In the genomic region with DNA sequence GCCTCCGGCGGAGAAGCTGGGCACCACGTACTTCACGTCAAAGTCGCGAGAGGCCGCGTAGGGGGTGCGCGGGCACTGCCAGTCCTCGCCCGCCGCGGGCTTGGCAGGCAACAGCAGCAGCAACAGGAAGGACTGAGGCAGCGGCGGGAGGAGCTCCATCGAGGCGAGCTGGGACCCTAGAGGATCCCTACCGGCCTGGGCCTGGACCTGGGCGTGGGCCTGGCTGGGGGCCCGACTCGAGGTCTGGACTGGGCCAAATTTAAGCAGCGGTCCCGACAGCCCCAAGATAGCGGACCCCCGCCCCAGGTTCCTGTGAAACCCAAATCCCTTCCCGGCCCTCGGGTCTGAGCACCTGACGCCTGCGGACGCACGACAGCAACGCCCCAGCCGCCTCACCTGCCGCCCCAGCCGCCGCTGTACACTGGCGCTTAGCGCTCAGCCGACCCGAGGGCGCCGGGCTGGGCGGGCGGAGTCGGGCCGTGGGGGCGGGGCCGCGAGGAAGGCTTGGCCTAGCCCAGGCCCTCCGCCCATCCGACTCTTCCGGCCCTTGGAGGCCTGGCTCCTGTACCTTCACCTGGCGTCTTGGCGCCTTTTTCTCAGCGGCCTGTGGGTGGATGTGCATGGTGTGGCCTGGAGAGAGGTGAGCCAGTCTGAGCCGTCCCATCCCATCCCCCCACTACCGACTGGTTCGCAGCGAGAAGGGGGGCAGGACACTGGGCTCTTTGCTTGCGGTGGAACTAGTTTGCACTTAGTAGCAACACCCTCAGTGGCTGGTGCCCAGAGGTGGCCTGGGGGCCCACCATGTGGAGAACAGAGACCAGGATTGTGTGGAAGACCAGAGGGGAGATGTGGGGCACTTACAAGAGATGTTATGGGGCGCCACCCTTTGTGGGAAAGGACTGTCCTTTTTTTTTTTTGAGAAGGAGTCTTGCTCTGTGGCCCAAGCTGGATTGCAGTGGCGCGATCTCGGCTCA, we compare ENCODE assay signal across 8 cellular contexts. TPM values are rescaled to one million over a fixed set of nuclear protein-coding genes. Genes with fewer than 3 reads are reported as not detected.
DNase-seq lines count a peak whose midpoint lies in the region; ATAC-seq, FAIRE-seq and TF ChIP-seq lines count a peak whose summit lies in the region.

Gene MST1R (minus strand): TSS at position 423 of the 974 bp plus-strand sequence. CDS start 264 bp downstream, at position 159.

- H2BK120ac ChIP-seq in H1 (replicated peaks; ENCODE audit: low read depth, low read length) = peak within 1 kb of the TSS; percentile 60

- H3K27ac Mint-ChIP-seq in activated CD4-positive, alpha-beta memory T cell treated with anti-CD3 and anti-CD28 coated beads for 36 hours = peak within 1 kb of the TSS; percentile 80

- TF ChIP-seq CTCF in MM.1S (IDR thresholded peaks at IDR 0.05; ENCODE audit: low read length) (no peak), H1 (IDR thresholded peaks at IDR 0.05; ENCODE audit: control extremely low read depth in 1 of 3, insufficient read depth in 1 of 3, low read depth in 1 of 3, low read length in 3 of 3) (peak in 1 of 3 experiments; percentile 2; a peak in 1 of 4 replicates)

- H2BK12ac ChIP-seq in H1 (ENCODE audit: low read depth, low read length) = peak within 1 kb of the TSS; percentile 88; the same call in 1 of the 2 replicates

- H3K9me3 ChIP-seq in MM.1S (replicated peaks; ENCODE audit: insufficient read depth, low read length) = no peaks in the 10 kb centered on the region
- no peaks in the 10 kb centered on the region for H3K9me3 ChIP-seq in H1 (ENCODE audit: insufficient read depth in 2 of 2, low read depth in 1 of 2, low read length in 1 of 2)
- no peaks in the 10 kb centered on the region for H3K9me3 ChIP-seq in muscle layer of duodenum (ENCODE audit: control insufficient read depth in 1 of 2, low read length in 2 of 2)

- ATAC-seq in GM19452 (IDR thresholded peaks at IDR 0.05; ENCODE audit: unreplicated experiment) = peak; percentile 72

- H3K27me3 ChIP-seq in MM.1S (replicated peaks; ENCODE audit: insufficient read depth, low read length) = no peaks in the 10 kb centered on the region
- H3K27me3 ChIP-seq in H1 (replicated peaks in 1 of 4; ENCODE audit: control insufficient read depth in 3 of 4, extremely low read depth in 1 of 4, insufficient read depth in 3 of 4, low read length in 3 of 4) = peaks cover 0 to 3% (median 1%) of the 10 kb centered on the region in 4 experiments; a peak in 3 of 7 replicates
- H3K27me3 ChIP-seq in muscle layer of duodenum (ENCODE audit: low read depth, low read length) = no peaks in the 10 kb centered on the region

- no peak within 1 kb of the TSS for H3K23ac ChIP-seq in H1 (ENCODE audit: insufficient read length)

- peak within 1 kb of the TSS; percentile 92 for H4K91ac ChIP-seq in H1 (replicated peaks; ENCODE audit: insufficient read length, low read length)

- TF ChIP-seq RAD21 in H1 (IDR thresholded peaks at IDR 0.05 in 1 of 2, conservative IDR thresholded peaks at IDR 0.05 in 1 of 2; ENCODE audit: low read depth in 2 of 2, low read length in 2 of 2) = peak; percentile 7 to 31; a peak in 2 of 4 replicates

- H3F3A ChIP-seq in MM.1S (ENCODE audit: insufficient read depth, low read length) = no peaks in the 10 kb centered on the region

- H2AFZ ChIP-seq in MM.1S (ENCODE audit: low read length) (no peak within 1 kb of the TSS), H1 (ENCODE audit: low read length) (peak within 1 kb of the TSS; percentile 87; the same call in 1 of the 2 replicates)

- POLR2A ChIA-PET in activated CD4-positive, alpha-beta memory T cell treated with anti-CD3 and anti-CD28 coated beads for 36 hours (lab: Charles Lee) = no interaction called here
- POLR2A ChIA-PET in H1 (lab: Charles Lee; ENCODE audit: partially characterized antibody) = interaction anchor here (0.7 to 5.1 kb wide), 9 partner anchors 8 to 65 kb away, joined by 3 to 23 read pairs (median 3); partner anchors contain the start of gene RBM6

- H3K23me2 ChIP-seq in H1 (ENCODE audit: low read depth, low read length) = no peaks in the 10 kb centered on the region; the same call in 1 of the 2 replicates

- H3K9me3 Mint-ChIP-seq in activated CD4-positive, alpha-beta memory T cell treated with anti-CD3 and anti-CD28 coated beads for 36 hours = no peaks in the 10 kb centered on the region

- CTCF ChIA-PET in activated CD4-positive, alpha-beta memory T cell treated with anti-CD3 and anti-CD28 coated beads for 36 hours (lab: Charles Lee) = interaction anchor here (1.0 to 2.1 kb wide), 2 partner anchors 65 kb away, joined by 4 to 11 read pairs; no protein-coding TSS in a partner anchor
- CTCF ChIA-PET in H1 (lab: Charles Lee; ENCODE audit: partially characterized antibody) = interaction anchor here (0.8 to 16.1 kb wide), 8 partner anchors 22 to 202 kb away, joined by 3 to 306 read pairs (median 10); partner anchors contain the start of gene AMIGO3

- H3K27me3 Mint-ChIP-seq in activated CD4-positive, alpha-beta memory T cell treated with anti-CD3 and anti-CD28 coated beads for 36 hours = no peaks in the 10 kb centered on the region

- H4K20me1 ChIP-seq in MM.1S (ENCODE audit: insufficient read depth, low read length) (no peaks in the 10 kb centered on the region), H1 (replicated peaks in 1 of 2; ENCODE audit: control insufficient read depth in 1 of 2, insufficient read depth in 2 of 2, low read length in 2 of 2) (peaks cover 0 to 2% of the 10 kb centered on the region in 2 experiments)

- TF ChIP-seq POLR2A in H1 (IDR thresholded peaks at IDR 0.05; ENCODE audit: control extremely low read depth in 1 of 2, low read depth in 2 of 2, low read length in 2 of 2) = no peak; a peak in 2 of 3 replicates

- H3K79me2 ChIP-seq in MM.1S (ENCODE audit: low read length) (no peaks in the 10 kb centered on the region), H1 (ENCODE audit: control insufficient read depth in 1 of 2, insufficient read depth in 2 of 2, low read length in 2 of 2) (no peaks in the 10 kb centered on the region)

- no peaks in the 10 kb centered on the region for H3K36me3 Mint-ChIP-seq in activated CD4-positive, alpha-beta memory T cell treated with anti-CD3 and anti-CD28 coated beads for 36 hours

- H2AK5ac ChIP-seq in H1 (ENCODE audit: low read depth, low read length) = peak within 1 kb of the TSS; percentile 54; the same call in 1 of the 2 replicates

- peak within 1 kb of the TSS; percentile 45; the same call in 1 of the 2 replicates for H2BK5ac ChIP-seq in H1 (ENCODE audit: low read depth, low read length)

- no peak within 1 kb of the TSS for H3K27ac ChIP-seq in MM.1S (ENCODE audit: low read length)
- H3K27ac ChIP-seq in H1 (ENCODE audit: low read depth, low read length) = peak within 1 kb of the TSS; percentile 29; the same call in 1 of the 2 replicates
- peak within 1 kb of the TSS; percentile 23 for H3K27ac ChIP-seq in muscle layer of duodenum (ENCODE audit: low read length)

- peak; percentile 7 for FAIRE-seq in H1 (lab: Jason Lieb, UNC)

- H3K9ac ChIP-seq in MM.1S (ENCODE audit: low read length) (no peak within 1 kb of the TSS), H1 (replicated peaks in 1 of 4; ENCODE audit: extremely low read depth in 1 of 4, low read depth in 3 of 4, low read length in 3 of 4) (peak within 1 kb of the TSS in 2 of 4 experiments; percentile 51 to 58; a peak in 3 of 7 replicates)

- no peaks in the 10 kb centered on the region for H3K9me2 ChIP-seq in MM.1S (replicated peaks; ENCODE audit: insufficient read depth, low read length)

- H3K18ac ChIP-seq in H1 (ENCODE audit: extremely low read depth, low read length) = peak within 1 kb of the TSS; percentile 94

- peak; percentile 63 for DNase-seq in AG08395 (ENCODE audit: low spot score)
- DNase-seq in MM.1S = peak; percentile 34
- DNase-seq in activated CD4-positive, alpha-beta memory T cell treated with anti-CD3 and anti-CD28 coated beads for 36 hours = peak; percentile 90
- peak; percentile 76 to 95 for DNase-seq in H1 (ENCODE audit: low read depth in 1 of 2, low spot score in 2 of 2)
- DNase-seq in stimulated activated naive CD4-positive, alpha-beta T cell (lab: John Stamatoyannopoulos, UW) = peak; percentile 68 to 83 (median 76)
- no peak for DNase-seq in SKM-1 treated with dmso at 0.1 percent for 144 hours (lab: John Stamatoyannopoulos, UW; ENCODE audit: unreplicated experiment)

- intact Hi-C loops in activated CD4-positive, alpha-beta memory T cell treated with anti-CD3 and anti-CD28 coated beads for 36 hours (cut with micrococcal nuclease) = no loop called here

- WGBS in H1 (ENCODE audit: extremely low coverage in 1 of 2, insufficient coverage in 1 of 2, insufficient read length in 1 of 2, insufficient replicate concordance in 2 of 2, low coverage in 1 of 2, low lambda C conversion rate in 2 of 2, missing lambda C conversion rate in 1 of 2), 2 experiments = 42% methylated on average over 59 of the region's 65 CpGs; no CpG with 5 or more reads in 1 of the 2 experiments

- peak within 1 kb of the TSS; percentile 95 for H2BK15ac ChIP-seq in H1 (ENCODE audit: low read length)

- no peak for TF ChIP-seq EP300 in H1 (IDR thresholded peaks at IDR 0.05; ENCODE audit: borderline replicate concordance in 1 of 2, low read depth in 2 of 2, low read length in 2 of 2)

- no peak within 1 kb of the TSS for H3K14ac ChIP-seq in H1 (ENCODE audit: insufficient read length)

- peak within 1 kb of the TSS; percentile 87 for H4K8ac ChIP-seq in H1 (ENCODE audit: extremely low read depth, insufficient read depth, low read length)

- H3K56ac ChIP-seq in H1 (replicated peaks; ENCODE audit: insufficient read length, low read depth, low read length) = peak within 1 kb of the TSS; percentile 83

- H3K4ac ChIP-seq in H1 (replicated peaks; ENCODE audit: insufficient read length, low read depth, low read length) = peak within 1 kb of the TSS; percentile 75

- peak within 1 kb of the TSS; percentile 82; the same call in 1 of the 2 replicates for H2BK20ac ChIP-seq in H1 (ENCODE audit: low read length)

- H3K4me3 ChIP-seq in MM.1S (ENCODE audit: low read length) = no peak within 1 kb of the TSS
- H3K4me3 ChIP-seq in H1 (ENCODE audit: extremely low read depth in 1 of 4, insufficient read depth in 2 of 4, low read depth in 3 of 4, low read length in 4 of 4) = peak within 1 kb of the TSS in 3 of 4 experiments; percentile 21 to 49 (median 29); a peak in 6 of 8 replicates
- H3K4me3 ChIP-seq in muscle layer of duodenum (ENCODE audit: low read depth in 1 of 2, low read length in 2 of 2) = peak within 1 kb of the TSS; percentile 53 to 66

- H3K4me1 Mint-ChIP-seq in activated CD4-positive, alpha-beta memory T cell treated with anti-CD3 and anti-CD28 coated beads for 36 hours (ENCODE audit: low read depth) = peaks cover 22% of the 10 kb centered on the region

- H3K4me3 Mint-ChIP-seq in activated CD4-positive, alpha-beta memory T cell treated with anti-CD3 and anti-CD28 coated beads for 36 hours = peak within 1 kb of the TSS; percentile 88

- H4K5ac ChIP-seq in H1 (ENCODE audit: insufficient read length, low read depth, low read length) = peak within 1 kb of the TSS; percentile 91

- H3K4me2 ChIP-seq in MM.1S (ENCODE audit: low read depth, low read length) (peak within 1 kb of the TSS; percentile 27; the same call in 1 of the 2 replicates), H1 (ENCODE audit: insufficient read depth in 1 of 2, low read depth in 2 of 2, low read length in 2 of 2) (peak within 1 kb of the TSS; percentile 46 to 68)

- H3K79me1 ChIP-seq in H1 (ENCODE audit: low read depth, low read length) = no peaks in the 10 kb centered on the region

- H3K4me1 ChIP-seq in MM.1S (ENCODE audit: low read length) (peaks cover 26% of the 10 kb centered on the region), H1 (replicated peaks in 1 of 4; ENCODE audit: control insufficient read depth in 3 of 4, insufficient read depth in 4 of 4, low read length in 3 of 4) (peaks cover 0 to 27% (median 18%) of the 10 kb centered on the region in 4 experiments; a peak in 6 of 7 replicates), muscle layer of duodenum (ENCODE audit: control insufficient read depth in 1 of 2, insufficient read depth in 2 of 2, low read length in 2 of 2) (peaks cover 5 to 22% of the 10 kb centered on the region in 2 donors)

- H3K36me3 ChIP-seq in MM.1S (replicated peaks; ENCODE audit: insufficient read depth, low read length) (no peaks in the 10 kb centered on the region), H1 (ENCODE audit: control insufficient read depth in 2 of 4, insufficient read depth in 4 of 4, low read length in 3 of 4) (no peaks in the 10 kb centered on the region), muscle layer of duodenum (ENCODE audit: control insufficient read depth in 1 of 2, insufficient read depth in 2 of 2, low read length in 2 of 2) (peaks cover 0 to 2% of the 10 kb centered on the region in 2 donors)

RNA-seq across cellular contexts. Expression of gene MST1R, which starts in this region (rescaled TPM):
- total RNA-seq in activated CD4-positive, alpha-beta memory T cell treated with anti-CD3 and anti-CD28 coated beads for 36 hours = under 1 TPM; 0.39 to 0.93 TPM
- 4.8 and 7.6 TPM in 2 replicates for total RNA-seq in H1 (2021; fragmentation: NEBNext Ultra II Directional; extraction: Animal tissue kit (Norgen Biotek cat#: 25700))
- polyA plus RNA-seq in H1 (2011; rRNA removed) = 7.6 and 9.4 TPM in 2 replicates
- 7.7 TPM for polyA plus RNA-seq in H1 (2011; cell fraction: cytosol; rRNA removed)
- polyA plus RNA-seq in H1 (2011; cell fraction: nucleus; rRNA removed) = 42.5 TPM
- 3.3 to 8.7 TPM (median 5.8 TPM) in 4 replicates for polyA plus RNA-seq in H1 (2012, experiment 1 of 2)
- polyA plus RNA-seq in H1 (2012, experiment 2 of 2) = 3.9 TPM
- polyA plus RNA-seq in H1 (2013, experiment 1 of 2) = 6.4 TPM
- polyA plus RNA-seq in H1 (2013, experiment 2 of 2) = 3.9 TPM
- 6.6 and 13.8 TPM in 2 replicates for polyA minus RNA-seq in H1 (2011; rRNA and poly(A)+ RNA removed)
- polyA minus RNA-seq in H1 (2011; cell fraction: cytosol; rRNA and poly(A)+ RNA removed) = 4.0 TPM
- polyA minus RNA-seq in H1 (2011; cell fraction: nucleus; rRNA and poly(A)+ RNA removed) = 20.9 TPM

Comparison
In these comparisons a context has a peak if more than half of its experiments do, and no peak if none do; other contexts are left out.
1. Peak in DNase-seq in activated CD4-positive, alpha-beta memory T cell treated with anti-CD3 and anti-CD28 coated beads for 36 hours; RNA of the gene not detected or under 1 TPM.